8 cellular contexts compared by ENCODE assay signal in genomic region chr3:187802928-187803259, GRCh38. TPM values are rescaled to one million over a fixed set of nuclear protein-coding genes. Genes with fewer than 3 reads are reported as not detected.
DNase-seq lines count a peak whose midpoint lies in the region; ATAC-seq lines count a peak whose summit lies in the region.

No MANE protein-coding gene starts in this region.

- no peaks in the 10 kb centered on the region for H3K27me3 Mint-ChIP-seq in activated CD8-positive, alpha-beta T cell treated with anti-CD3 and anti-CD28 coated beads, Interleukin-2, amount 10 ng/mL, durations not matched to agents 7 days and 5 days (ENCODE audit: low read depth)

- peaks cover 7% of the 10 kb centered on the region for H3K9me3 Mint-ChIP-seq in activated CD8-positive, alpha-beta T cell treated with anti-CD3 and anti-CD28 coated beads, Interleukin-2, amount 10 ng/mL, durations not matched to agents 7 days and 5 days (ENCODE audit: insufficient read depth)

- H3K4me3 Mint-ChIP-seq in activated CD8-positive, alpha-beta T cell treated with anti-CD3 and anti-CD28 coated beads, Interleukin-2, amount 10 ng/mL, durations not matched to agents 7 days and 5 days = peak overlapping the region; percentile 39

- peak overlapping the region; percentile 93 for H3K27ac Mint-ChIP-seq in activated CD8-positive, alpha-beta T cell treated with anti-CD3 and anti-CD28 coated beads, Interleukin-2, amount 10 ng/mL, durations not matched to agents 7 days and 5 days

- H3K36me3 Mint-ChIP-seq in activated CD8-positive, alpha-beta T cell treated with anti-CD3 and anti-CD28 coated beads, Interleukin-2, amount 10 ng/mL, durations not matched to agents 7 days and 5 days (ENCODE audit: low read depth) = peaks cover 37% of the 10 kb centered on the region

- ATAC-seq in HG03039 (IDR thresholded peaks at IDR 0.05; ENCODE audit: unreplicated experiment) = peak; percentile 82
- peak; percentile 55 for ATAC-seq in activated CD8-positive, alpha-beta T cell treated with anti-CD3 and anti-CD28 coated beads, Interleukin-2, amount 10 ng/mL, durations not matched to agents 7 days and 5 days

- peak; percentile 31 for DNase-seq in GM19240 (ENCODE audit: insufficient read length, low spot score)
- peak; percentile 84 for DNase-seq in activated CD8-positive, alpha-beta T cell treated with anti-CD3 and anti-CD28 coated beads, Interleukin-2, amount 10 ng/mL, durations not matched to agents 7 days and 5 days
- peak; percentile 55 to 75 (median 58) for DNase-seq in stimulated activated CD4-positive, alpha-beta T cell treated with anti-CD3 and anti-CD28 coated beads, TNF-alpha, amount 100 ng/mL, for 48 hours (ENCODE audit: low read depth in 3 of 3)
- DNase-seq in AML-193 (lab: John Stamatoyannopoulos, UW) = no peak
- DNase-seq in inferior parietal cortex (ENCODE audit: extremely low spot score) = no peak
- no peak for DNase-seq in COLO829 (ENCODE audit: low spot score)
- no peak for DNase-seq in HuH-7.5 (ENCODE audit: low spot score)

- POLR2A ChIA-PET in activated CD8-positive, alpha-beta T cell treated with anti-CD3 and anti-CD28 coated beads, Interleukin-2, amount 10 ng/mL, durations not matched to agents 7 days and 5 days (lab: Charles Lee) = interaction anchor here (0.6 to 8.6 kb wide), 8 partner anchors 20 to 197 kb away, joined by 3 to 195 read pairs (median 4); partner anchors contain the start of gene BCL6

- CTCF ChIA-PET in activated CD8-positive, alpha-beta T cell treated with anti-CD3 and anti-CD28 coated beads, Interleukin-2, amount 10 ng/mL, durations not matched to agents 7 days and 5 days (lab: Charles Lee) = interaction anchor here (0.8 to 7.4 kb wide), 10 partner anchors 9 to 557 kb away, joined by 3 to 101 read pairs (median 4); partner anchors contain the start of gene BCL6

- peaks cover 83% of the 10 kb centered on the region for H3K4me1 Mint-ChIP-seq in activated CD8-positive, alpha-beta T cell treated with anti-CD3 and anti-CD28 coated beads, Interleukin-2, amount 10 ng/mL, durations not matched to agents 7 days and 5 days (ENCODE audit: low read depth)

RNA-seq across cellular contexts. Expression of gene BCL6, which starts 57.6 kb away (rescaled TPM):
- total RNA-seq in activated CD8-positive, alpha-beta T cell treated with anti-CD3 and anti-CD28 coated beads, Interleukin-2, amount 10 ng/mL, durations not matched to agents 7 days and 5 days = 10 to 100 TPM; 11.8 to 12.6 TPM

Comparison
In these comparisons a context has a peak if more than half of its experiments do, and no peak if none do; other contexts are left out.
1. DNase-seq: peak in GM19240 (single experiment), activated CD8-positive, alpha-beta T cell treated with anti-CD3 and anti-CD28 coated beads, Interleukin-2, amount 10 ng/mL, durations not matched to agents 7 days and 5 days (single experiment) and stimulated activated CD4-positive, alpha-beta T cell treated with anti-CD3 and anti-CD28 coated beads, TNF-alpha, amount 100 ng/mL, for 48 hours (3 of 3); none in AML-193 (0 of 2), inferior parietal cortex (single experiment), COLO829 (single experiment) and HuH-7.5 (single experiment).